1 cellular context compared by ENCODE assay signal in genomic region chr4:8547912-8548730, GRCh38.
TF ChIP-seq lines count a peak whose summit lies in the region.

No MANE protein-coding gene starts in this region.

TF ChIP-seq in H1, 55 proteins besides CTCF, POLR2A, EP300 and RAD21:
- TF ChIP-seq TAF1 (IDR thresholded peaks at IDR 0.05; ENCODE audit: low read depth, low read length), result no peak
- TF ChIP-seq CBX5 (IDR thresholded peaks at IDR 0.05; ENCODE audit: low read depth, low read length), result no peak
- no peak for TF ChIP-seq HDAC6 (IDR thresholded peaks at IDR 0.05; ENCODE audit: low read depth, low read length)
- no peak for TF ChIP-seq ATF3 (IDR thresholded peaks at IDR 0.05; ENCODE audit: insufficient read depth, low read depth, low read length)
- TF ChIP-seq SIRT6 (IDR thresholded peaks at IDR 0.05; ENCODE audit: low read length), result no peak
- no peak for TF ChIP-seq CBX8 (IDR thresholded peaks at IDR 0.05; ENCODE audit: borderline replicate concordance, low read depth, low read length)
- TF ChIP-seq ATF2 (IDR thresholded peaks at IDR 0.05; ENCODE audit: low read length), result no peak
- no peak for TF ChIP-seq MAFK (IDR thresholded peaks at IDR 0.05; ENCODE audit: low read depth, low read length)
- TF ChIP-seq CEBPB (IDR thresholded peaks at IDR 0.05; ENCODE audit: low read depth, low read length), result no peak
- no peak for TF ChIP-seq SIX5 (IDR thresholded peaks at IDR 0.05; ENCODE audit: low read depth, low read length)
- no peak for TF ChIP-seq POU5F1 (IDR thresholded peaks at IDR 0.05; ENCODE audit: low read depth, low read length)
- no peak for TF ChIP-seq CHD2 (IDR thresholded peaks at IDR 0.05; ENCODE audit: low read length)
- no peak for TF ChIP-seq SP2 (IDR thresholded peaks at IDR 0.05; ENCODE audit: low read length)
- no peak for TF ChIP-seq SIN3A (conservative IDR thresholded peaks at IDR 0.05 in 1 of 2, IDR thresholded peaks at IDR 0.05 in 1 of 2; ENCODE audit: low read depth in 1 of 2, low read length in 2 of 2)
- no peak for TF ChIP-seq RXRA (IDR thresholded peaks at IDR 0.05; ENCODE audit: insufficient read depth, low read depth, low read length)
- TF ChIP-seq SRF (IDR thresholded peaks at IDR 0.05; ENCODE audit: low read depth, low read length), result no peak
